Comparison of ENCODE assay signal across 22 cellular contexts in the genomic region with DNA sequence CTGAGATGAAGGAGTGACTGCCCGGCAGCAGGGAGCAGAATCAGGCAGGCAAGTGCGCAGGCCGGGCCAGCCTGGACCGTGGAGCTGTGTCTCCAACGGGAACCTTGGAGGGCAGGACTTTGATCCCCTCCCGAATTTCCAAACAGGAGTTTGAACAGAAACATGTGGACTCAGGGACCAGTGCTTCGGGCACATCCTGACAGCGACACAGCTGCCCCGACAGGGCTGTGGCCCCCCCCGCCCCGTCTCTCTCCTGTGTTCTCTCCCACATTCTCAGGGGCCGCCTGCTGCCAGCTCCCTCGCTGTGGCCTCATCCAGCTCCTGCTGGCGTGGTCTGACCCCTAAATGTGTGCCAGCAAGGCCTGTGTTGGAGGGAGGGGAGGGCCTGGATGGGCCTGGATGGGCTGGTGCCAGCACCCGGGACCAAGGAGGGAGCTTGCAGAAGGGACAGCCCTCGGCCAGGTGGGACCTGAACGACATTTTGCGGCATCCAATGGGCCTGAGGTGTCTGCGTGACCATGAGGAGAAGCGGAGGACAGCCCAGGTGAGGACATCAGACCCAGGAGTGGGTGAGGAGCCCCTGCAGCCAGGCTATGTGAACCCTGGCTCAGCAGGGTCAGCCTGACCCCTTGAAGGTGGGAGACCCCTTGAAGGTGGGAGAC.
"Had no signal": no experiment of that assay in that cellular context is flagged by ENCODE, and none has a peak within 500 bp of the region (broad histone marks: within the 10 kb centered on the region; RNA-seq: fewer than 3 reads in every experiment).

No MANE protein-coding gene starts in this region.

- H3K27ac Mint-ChIP-seq: activated CD4-positive, alpha-beta memory T cell treated with anti-CD3 and anti-CD28 coated beads for 36 hours; activated CD4-positive, alpha-beta T cell treated with anti-CD3 and anti-CD28 coated beads for 36 hours; activated naive CD8-positive, alpha-beta T cell treated with anti-CD3 and anti-CD28 coated beads, Interleukin-2, amount 10 ng/mL, durations not matched to agents 7 days and 5 days; mesothelial cell of epicardium; progenitor cell of endocrine pancreas; T-cell had no signal

- H3K27ac ChIP-seq: esophagus squamous epithelium, VCaP had no signal

- H3K27me3 ChIP-seq: esophagus squamous epithelium, upper lobe of left lung had no signal

- ATAC-seq: activated CD4-positive, alpha-beta T cell treated with anti-CD3 and anti-CD28 coated beads for 36 hours; activated T-cell treated with anti-CD3 and anti-CD28 coated beads, Interleukin-2, amount 50 U/mL, for 4 hours; right cardiac atrium; stimulated activated naive CD8-positive, alpha-beta T cell treated with anti-CD3 and anti-CD28 coated beads, Interleukin-15, amount 100 ng/mL, for 72 hours; T-cell had no signal

- H3K4me1 ChIP-seq: esophagus squamous epithelium had no signal

- H3K4me1 Mint-ChIP-seq: activated CD4-positive, alpha-beta T cell treated with anti-CD3 and anti-CD28 coated beads for 36 hours; activated naive CD8-positive, alpha-beta T cell treated with anti-CD3 and anti-CD28 coated beads, Interleukin-2, amount 10 ng/mL, durations not matched to agents 7 days and 5 days; central memory CD8-positive, alpha-beta T cell; mesothelial cell of epicardium; stimulated activated naive CD8-positive, alpha-beta T cell treated with anti-CD3 and anti-CD28 coated beads, Interleukin-15, amount 100 ng/mL, for 72 hours; T-cell had no signal

- H3K36me3 Mint-ChIP-seq: activated CD4-positive, alpha-beta memory T cell treated with anti-CD3 and anti-CD28 coated beads for 36 hours; mesothelial cell of epicardium; T-cell had no signal

- FAIRE-seq: endothelial cell of umbilical vein, small intestine had no signal

- H3K36me3 ChIP-seq: esophagus squamous epithelium, upper lobe of left lung had no signal

- H3K4me3 Mint-ChIP-seq: activated CD4-positive, alpha-beta memory T cell treated with anti-CD3 and anti-CD28 coated beads for 36 hours; activated CD4-positive, alpha-beta T cell treated with anti-CD3 and anti-CD28 coated beads for 36 hours; activated naive CD8-positive, alpha-beta T cell treated with anti-CD3 and anti-CD28 coated beads, Interleukin-2, amount 10 ng/mL, durations not matched to agents 7 days and 5 days; activated T-cell treated with anti-CD3 and anti-CD28 coated beads, Interleukin-2, amount 50 U/mL, for 4 hours; brain; central memory CD8-positive, alpha-beta T cell; mesothelial cell of epicardium; stimulated activated naive CD8-positive, alpha-beta T cell treated with anti-CD3 and anti-CD28 coated beads, Interleukin-15, amount 100 ng/mL, for 72 hours; T-cell had no signal

- H3K27me3 Mint-ChIP-seq: activated CD4-positive, alpha-beta memory T cell treated with anti-CD3 and anti-CD28 coated beads for 36 hours; activated CD4-positive, alpha-beta T cell treated with anti-CD3 and anti-CD28 coated beads for 36 hours; activated naive CD8-positive, alpha-beta T cell treated with anti-CD3 and anti-CD28 coated beads, Interleukin-2, amount 10 ng/mL, durations not matched to agents 7 days and 5 days; brain; central memory CD8-positive, alpha-beta T cell; progenitor cell of endocrine pancreas; stimulated activated naive CD8-positive, alpha-beta T cell treated with anti-CD3 and anti-CD28 coated beads, Interleukin-15, amount 100 ng/mL, for 72 hours; T-cell had no signal

- H3K9me3 ChIP-seq: esophagus squamous epithelium, upper lobe of left lung had no signal

- DNase-seq: activated CD4-positive, alpha-beta memory T cell treated with anti-CD3 and anti-CD28 coated beads for 36 hours; activated CD4-positive, alpha-beta T cell treated with anti-CD3 and anti-CD28 coated beads for 36 hours; activated gamma-delta T cell; activated naive CD8-positive, alpha-beta T cell treated with anti-CD3 and anti-CD28 coated beads, Interleukin-2, amount 10 ng/mL, durations not matched to agents 7 days and 5 days; activated T-cell treated with anti-CD3 and anti-CD28 coated beads, Interleukin-2, amount 50 U/mL, for 4 hours; cortex of kidney; effector CD8-positive, alpha-beta T cell; esophagus squamous epithelium; hypothalamus; small intestine; stimulated activated naive CD8-positive, alpha-beta T cell treated with anti-CD3 and anti-CD28 coated beads, Interleukin-15, amount 100 ng/mL, for 72 hours; T-cell; T1000; upper lobe of left lung had no signal

- H3K4me3 ChIP-seq: esophagus squamous epithelium, lung, upper lobe of left lung had no signal
